In the genomic region with DNA sequence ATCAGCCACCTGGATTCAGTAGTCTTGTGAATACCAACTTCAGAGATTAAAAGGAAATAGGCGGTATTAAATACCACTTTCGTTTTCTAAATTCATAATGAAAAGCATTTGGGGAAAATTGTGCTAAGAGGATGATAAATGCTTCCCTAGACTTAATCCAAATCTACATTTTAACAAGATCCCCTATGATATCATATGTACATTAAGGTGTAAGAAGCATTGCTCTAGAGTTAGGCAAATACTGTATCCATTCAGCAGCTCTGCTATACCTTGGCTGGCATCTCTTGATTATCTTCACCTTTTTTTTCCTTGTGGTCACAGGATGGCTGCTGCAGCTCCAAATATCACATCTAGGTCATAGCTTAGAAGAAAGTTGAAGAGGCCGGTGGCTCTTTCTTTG, we compare ENCODE assay signal across 17 cellular contexts.
"Had no signal": no experiment of that assay in that cellular context is flagged by ENCODE, and none has a peak within 500 bp of the region (broad histone marks: within the 10 kb centered on the region; RNA-seq: fewer than 3 reads in every experiment).

No MANE protein-coding gene starts in this region.

- FAIRE-seq: colon, pancreas had no signal

- H3K27ac ChIP-seq: adrenal gland, lower lobe of right lung, pancreas, sigmoid colon, SK-N-MC, transverse colon had no signal

- H3K9me3 Mint-ChIP-seq: T-cell had no signal

- H3K9me3 ChIP-seq: adrenal gland, lower lobe of right lung, pancreas, sigmoid colon, transverse colon had no signal

- H3K4me3 Mint-ChIP-seq: T-cell had no signal

- H3K4me1 ChIP-seq: lower lobe of right lung, pancreas, sigmoid colon, transverse colon had no signal

- H3K4me3 ChIP-seq: adrenal gland, lower lobe of right lung, pancreas, sigmoid colon, SK-N-MC, transverse colon had no signal

- ATAC-seq: esophagus mucosa, left colon, lower lobe of right lung, pancreas, T-cell had no signal

- H3K36me3 ChIP-seq: pancreas, transverse colon had no signal

- DNase-seq: activated CD4-positive, alpha-beta T cell treated with anti-CD3 and anti-CD28 coated beads for 1 hour; activated effector memory CD4-positive, alpha-beta T cell treated with anti-CD3 and anti-CD28 coated beads, Interleukin-2, amount 50 U/mL, for 16 hours; adrenal gland; left colon; lower lobe of right lung; midbrain; pancreas; Right ventricle myocardium superior; sigmoid colon; stimulated activated CD4-positive, alpha-beta T cell treated with anti-CD3 and anti-CD28 coated beads, Interleukin-1b, Interleukin-23, amount 100 ng/mL, for 48 hours; substantia nigra; T-cell; T-helper 9 cell; transverse colon had no signal

- H3K27ac Mint-ChIP-seq: T-cell had no signal
